Comparison of ENCODE assay signal across 13 cellular contexts in genomic region chr17:43723697-43724359, GRCh38. TPM values are rescaled to one million over a fixed set of nuclear protein-coding genes. Genes with fewer than 3 reads are reported as not detected.
DNase-seq lines count a peak whose midpoint lies in the region; TF ChIP-seq lines count a peak whose summit lies in the region.
"Had no signal": no experiment of that assay in that cellular context is flagged by ENCODE, and none has a peak within 500 bp of the region (broad histone marks: within the 10 kb centered on the region; RNA-seq: fewer than 3 reads in every experiment).

No MANE protein-coding gene starts in this region.

- TF ChIP-seq EP300 in ovary (IDR thresholded peaks at IDR 0.05): no peak

- CTCF ChIA-PET in mammary epithelial cell (lab: Charles Lee; ENCODE audit: low non-redundant PET): no interaction called here

- H3K27ac ChIP-seq in mammary epithelial cell (ENCODE audit: insufficient read depth, low read depth, low read length): no peak overlapping the region
- peak overlapping the region; percentile 51 for H3K27ac ChIP-seq in mesodermal cell (ENCODE audit: low read depth, low read length, severe bottlenecking)
- no peak overlapping the region for H3K27ac ChIP-seq in ovary

- 48% methylated on average over 6 of the region's 6 CpGs for WGBS in mammary epithelial cell (ENCODE audit: low coverage, missing lambda C conversion rate)
- 71 to 79% methylated on average over 4 to 5 of the region's 6 CpGs for WGBS in mesodermal cell (ENCODE audit: insufficient coverage in 2 of 2), 2 experiments
- WGBS in ovary, 3 donors: 66 to 71% (median 71%) methylated on average over 6 of the region's 6 CpGs

- H3K4me3 ChIP-seq in MG63: no peak overlapping the region
- no peak overlapping the region for H3K4me3 ChIP-seq in mammary epithelial cell (replicated peaks in 1 of 3; ENCODE audit: insufficient read depth in 1 of 3, low read depth in 2 of 3, low read length in 3 of 3)
- H3K4me3 ChIP-seq in mesodermal cell (ENCODE audit: extremely low read depth, insufficient read depth, low read length, poor library complexity, severe bottlenecking): no peak overlapping the region
- H3K4me3 ChIP-seq in ovary: no peak overlapping the region

- H3K9ac ChIP-seq in mammary epithelial cell (ENCODE audit: insufficient read depth, low read length): no peak overlapping the region

- no peak for TF ChIP-seq POLR2A in ovary (IDR thresholded peaks at IDR 0.05)

- DNase-seq in Caki2 (ENCODE audit: low read depth) (peak; percentile 69), MG63 (peak; percentile 87), mammary epithelial cell (peak; percentile 54), HT-29 (ENCODE audit: low spot score) (no peak), ovary (no peak)
- no peak for DNase-seq in central memory CD4-positive, alpha-beta T cell
- no peak for DNase-seq in activated CD4-positive, alpha-beta T cell treated with anti-CD3 and anti-CD28 coated beads, Interleukin-2, amount 50 U/mL, for 48 hours
- DNase-seq: activated CD4-positive, alpha-beta T cell treated with anti-CD3 and anti-CD28 coated beads for 4 hours; activated naive CD4-positive, alpha-beta T cell treated with anti-CD3 and anti-CD28 coated beads, Interleukin-2, amount 10 ng/mL, durations not matched to agents 7 days and 5 days; CD8-positive, alpha-beta memory T cell; RPMI8226 had no signal

- BruUV-seq in mammary epithelial cell (replicated peaks; lab: Mats Ljungman, UMichigan): no TSS peak

- TF ChIP-seq CTCF in mammary epithelial cell (conservative IDR thresholded peaks at IDR 0.05 in 1 of 2, IDR thresholded peaks at IDR 0.05 in 1 of 2; ENCODE audit: extremely low read depth in 1 of 2, insufficient read depth in 1 of 2, low read depth in 1 of 2, low read length in 2 of 2) (no peak), ovary (IDR thresholded peaks at IDR 0.05) (no peak)

- H4K20me1 ChIP-seq in mammary epithelial cell (ENCODE audit: insufficient read depth, low read length): no peaks in the 10 kb centered on the region

- H3K9me3 ChIP-seq in MG63: no peaks in the 10 kb centered on the region
- no peaks in the 10 kb centered on the region for H3K9me3 ChIP-seq in mammary epithelial cell (replicated peaks; ENCODE audit: insufficient read depth, low read length)
- H3K9me3 ChIP-seq in mesodermal cell (ENCODE audit: control insufficient read depth, low read length): no peaks in the 10 kb centered on the region
- H3K9me3 ChIP-seq in ovary: no peaks in the 10 kb centered on the region

- H3K36me3 ChIP-seq in MG63: no peaks in the 10 kb centered on the region
- H3K36me3 ChIP-seq in mammary epithelial cell (ENCODE audit: insufficient read depth, low read length): no peaks in the 10 kb centered on the region
- H3K36me3 ChIP-seq in mesodermal cell (ENCODE audit: control insufficient read depth, insufficient read depth, low read length): no peaks in the 10 kb centered on the region
- H3K36me3 ChIP-seq in ovary: no peaks in the 10 kb centered on the region

- H3K4me1 ChIP-seq in mammary epithelial cell (ENCODE audit: insufficient read depth, low read length): peaks cover 22% of the 10 kb centered on the region
- H3K4me1 ChIP-seq in mesodermal cell (ENCODE audit: control insufficient read depth, insufficient read depth, low read length, poor library complexity, severe bottlenecking): peaks cover 36% of the 10 kb centered on the region
- no peaks in the 10 kb centered on the region for H3K4me1 ChIP-seq in ovary (ENCODE audit: insufficient read depth)

- H3K27me3 ChIP-seq in MG63: no peaks in the 10 kb centered on the region
- no peaks in the 10 kb centered on the region for H3K27me3 ChIP-seq in mammary epithelial cell (ENCODE audit: insufficient read depth, low read length)
- no peaks in the 10 kb centered on the region for H3K27me3 ChIP-seq in ovary

- dilution Hi-C loops in mammary epithelial cell (cut with HindIII; ENCODE audit: low sequenced_read_pairs): no loop called here

- no peaks in the 10 kb centered on the region for H3K79me2 ChIP-seq in mammary epithelial cell (ENCODE audit: insufficient read depth, low read length)

- H3K4me2 ChIP-seq in mammary epithelial cell (ENCODE audit: insufficient read depth, low read depth, low read length): no peak overlapping the region

- peak overlapping the region; percentile 26 for H2AFZ ChIP-seq in mammary epithelial cell (ENCODE audit: low read depth, low read length)

- in situ Hi-C loops in Caki2 (cut with HindIII; ENCODE audit: low pct_unique_long_range_greater_than_20kb, low sequenced_read_pairs): no loop called here
- in situ Hi-C loops in mammary epithelial cell (cut with MboI; ENCODE audit: low sequenced_read_pairs in 2 of 2): no loop called here

- intact Hi-C loops in mammary epithelial cell (cut with micrococcal nuclease) (no loop called here), ovary (cut with DNase I) (no loop called here)

RNA-seq across cellular contexts. Expression of gene SOST, which starts 34.8 kb away (rescaled TPM):
- total RNA-seq in Caki2 (2014; rRNA removed; shearing (Covaris generic); ENCODE audit: low replicate concordance): 1.8 and 2.4 TPM in 2 replicates
- not detected in 2 replicates for total RNA-seq in MG63 (2014; rRNA removed; shearing (Covaris generic); ENCODE audit: low replicate concordance)
- total RNA-seq in mammary epithelial cell: not detected
- polyA plus RNA-seq in mammary epithelial cell: not detected
- not detected for polyA minus RNA-seq in mammary epithelial cell
- polyA plus RNA-seq in mesodermal cell (2013, experiment 1 of 2): 20.2 TPM
- 19.7 TPM for polyA plus RNA-seq in mesodermal cell (2013, experiment 2 of 2)
- not detected in 2 replicates for total RNA-seq in HT-29 (2014; rRNA removed; shearing (Covaris generic))
- total RNA-seq in ovary: not detected
- under 1 TPM in 1 of 2 donors, not detected in 1; 0.30 TPM for polyA plus RNA-seq in ovary
- total RNA-seq: CD8-positive, alpha-beta memory T cell; liver had no signal
- polyA plus RNA-seq: CD8-positive, alpha-beta memory T cell; liver had no signal

RNA-seq across cellular contexts. Expression of gene DUSP3, which starts 54.9 kb away (rescaled TPM):
- total RNA-seq in Caki2 (2014; rRNA removed; shearing (Covaris generic); ENCODE audit: low replicate concordance): 48.7 and 54.8 TPM in 2 replicates
- total RNA-seq in MG63 (2014; rRNA removed; shearing (Covaris generic); ENCODE audit: low replicate concordance): 13.6 and 37.9 TPM in 2 replicates
- total RNA-seq in mammary epithelial cell (10 to 100 TPM; 41.7 to 78.9 TPM), ovary (10 to 100 TPM; 14.2 to 38.7 (median 33.0) TPM)
- polyA plus RNA-seq in mammary epithelial cell (30.4 TPM), ovary (10 to 100 TPM; 13.4 to 60.4 TPM)
- polyA minus RNA-seq in mammary epithelial cell: 50.5 TPM
- polyA plus RNA-seq in mesodermal cell (2013, experiment 1 of 2): 35.8 TPM
- 32.2 TPM for polyA plus RNA-seq in mesodermal cell (2013, experiment 2 of 2)
- total RNA-seq in HT-29 (2014; rRNA removed; shearing (Covaris generic)): 40.2 and 40.8 TPM in 2 replicates

RNA-seq across cellular contexts. Expression of gene CFAP97D1, which starts 56.4 kb away (rescaled TPM):
- not detected in 2 replicates for total RNA-seq in Caki2 (2014; rRNA removed; shearing (Covaris generic); ENCODE audit: low replicate concordance)
- total RNA-seq in MG63 (2014; rRNA removed; shearing (Covaris generic); ENCODE audit: low replicate concordance): not detected in 2 replicates
- total RNA-seq in mammary epithelial cell (under 1 TPM in 1 of 2 donors, not detected in 1; 0.24 TPM), ovary (under 1 TPM in 1 of 7 donors, not detected in 6; 0.15 TPM)
- polyA plus RNA-seq in mammary epithelial cell (0.03 TPM), ovary (not detected)
- polyA minus RNA-seq in mammary epithelial cell: not detected
- polyA plus RNA-seq in mesodermal cell (2013, experiment 1 of 2): not detected
- polyA plus RNA-seq in mesodermal cell (2013, experiment 2 of 2): not detected
- total RNA-seq in HT-29 (2014; rRNA removed; shearing (Covaris generic)): 0.05 and 0.26 TPM in 2 replicates
- total RNA-seq: CD8-positive, alpha-beta memory T cell had no signal
- polyA plus RNA-seq: CD8-positive, alpha-beta memory T cell; liver had no signal

Comparison
In these comparisons a context has a peak if more than half of its experiments do, and no peak if none do; other contexts are left out.
1. DNase-seq: peak in Caki2 (single experiment), MG63 (single experiment) and mammary epithelial cell (single experiment); none in HT-29 (single experiment), central memory CD4-positive, alpha-beta T cell (single experiment), activated CD4-positive, alpha-beta T cell treated with anti-CD3 and anti-CD28 coated beads, Interleukin-2, amount 50 U/mL, for 48 hours (0 of 2) and ovary (0 of 5).